Comparison of ENCODE assay signal across 8 cellular contexts in the genomic region with DNA sequence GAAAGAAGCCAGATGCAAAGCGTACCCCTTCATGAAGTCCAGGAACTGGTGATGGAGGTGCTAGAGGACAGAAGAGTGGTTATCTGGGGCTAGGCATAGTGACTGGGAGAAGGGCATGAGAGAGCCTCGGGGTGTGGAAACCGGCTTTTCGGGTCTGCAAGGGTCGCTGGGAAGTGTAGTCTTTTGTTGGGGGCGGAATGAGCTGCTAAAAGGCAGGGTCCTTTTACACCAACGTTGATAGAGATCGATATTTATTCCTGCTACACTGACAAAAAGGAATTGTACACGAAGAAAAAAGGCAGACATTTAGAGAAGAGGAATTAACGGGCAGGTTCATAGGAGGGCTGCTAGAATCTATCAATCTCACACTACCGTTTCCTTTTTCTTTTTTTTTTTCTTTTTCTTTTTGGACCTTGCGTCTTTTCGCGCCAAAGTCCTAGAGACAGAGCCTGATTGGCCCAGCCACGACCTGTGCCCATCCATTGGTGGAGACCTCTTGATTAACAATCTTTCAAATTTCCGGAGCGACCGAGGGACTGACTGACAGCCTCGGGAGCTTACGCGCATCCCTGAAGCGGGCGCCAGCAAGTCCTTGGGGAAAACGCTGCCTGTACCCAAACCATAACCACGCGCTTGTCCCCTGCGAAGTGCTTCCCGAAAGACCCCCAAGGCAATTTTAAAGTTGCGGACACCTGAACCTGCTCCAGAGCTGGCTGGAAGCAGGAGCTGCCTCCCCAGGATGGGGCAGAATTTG. TPM values are rescaled to one million over a fixed set of nuclear protein-coding genes. Genes with fewer than 3 reads are reported as not detected.
A peak's percentile ranks its signal among the peaks of the same experiment; 100 is the strongest.
DNase-seq lines count a peak whose midpoint lies in the region; ATAC-seq and TF ChIP-seq lines count a peak whose summit lies in the region.

No MANE protein-coding gene starts in this region.

- H3F3A ChIP-seq in PC-9 (ENCODE audit: insufficient read depth, low read depth) = no peaks in the 10 kb centered on the region

- no peaks in the 10 kb centered on the region for H3K9me2 ChIP-seq in PC-9 (ENCODE audit: insufficient read depth)

- no peaks in the 10 kb centered on the region for H3K9me3 Mint-ChIP-seq in IgD-negative memory B cell
- no peaks in the 10 kb centered on the region for H3K9me3 Mint-ChIP-seq in activated T-cell treated with anti-CD3 and anti-CD28 coated beads, Interleukin-2, amount 50 U/mL, for 24 hours
- H3K9me3 Mint-ChIP-seq in natural killer cell treated with Interleukin-12 subunit alpha and Interleukin-12 subunit beta and Interleukin-15 and Interleukin-18, amount 100 ng/mL, for 72 hours = no peaks in the 10 kb centered on the region
- no peaks in the 10 kb centered on the region for H3K9me3 Mint-ChIP-seq in stimulated activated naive CD8-positive, alpha-beta T cell treated with anti-CD3 and anti-CD28 coated beads, Interleukin-15, amount 100 ng/mL, for 72 hours

- POLR2A ChIA-PET in PC-9 (lab: Charles Lee; ENCODE audit: unreplicated experiment) = interaction anchor here (0.6 to 1.3 kb wide), 4 partner anchors 13 to 411 kb away, joined by 3 to 24 read pairs (median 5); a partner anchor contains a TSS

- peaks cover 9 to 12% (median 11%) of the 10 kb centered on the region in 3 donors for H3K4me1 Mint-ChIP-seq in IgD-negative memory B cell
- H3K4me1 Mint-ChIP-seq in activated T-cell treated with anti-CD3 and anti-CD28 coated beads, Interleukin-2, amount 50 U/mL, for 24 hours (ENCODE audit: low read depth) = peaks cover 14% of the 10 kb centered on the region
- peaks cover 16 to 23% of the 10 kb centered on the region in 2 donors for H3K4me1 Mint-ChIP-seq in natural killer cell treated with Interleukin-12 subunit alpha and Interleukin-12 subunit beta and Interleukin-15 and Interleukin-18, amount 100 ng/mL, for 72 hours (ENCODE audit: low read depth in 2 of 2)
- H3K4me1 Mint-ChIP-seq in stimulated activated naive CD8-positive, alpha-beta T cell treated with anti-CD3 and anti-CD28 coated beads, Interleukin-15, amount 100 ng/mL, for 72 hours = peaks cover 24% of the 10 kb centered on the region

- ATAC-seq in GM21619 (IDR thresholded peaks at IDR 0.05; ENCODE audit: unreplicated experiment) = peak; percentile 96
- ATAC-seq in natural killer cell treated with Interleukin-12 subunit alpha and Interleukin-12 subunit beta and Interleukin-15 and Interleukin-18, amount 100 ng/mL, for 72 hours = peak; percentile 97 to 99
- peak; percentile 99 for ATAC-seq in stimulated activated naive CD8-positive, alpha-beta T cell treated with anti-CD3 and anti-CD28 coated beads, Interleukin-15, amount 100 ng/mL, for 72 hours

- peak; percentile 62 for DNase-seq in DMS53 treated with DMSO at 0.1 percent for 48 hours (lab: John Stamatoyannopoulos, UW; ENCODE audit: unreplicated experiment)
- DNase-seq in PC-9 = peak; percentile 78 to 81
- peak; percentile 75 for DNase-seq in activated T-cell treated with anti-CD3 and anti-CD28 coated beads, Interleukin-2, amount 50 U/mL, for 24 hours
- peak; percentile 69 to 70 for DNase-seq in fibroblast of lung (ENCODE audit: low read depth in 2 of 2)
- DNase-seq in natural killer cell treated with Interleukin-12 subunit alpha and Interleukin-12 subunit beta and Interleukin-15 and Interleukin-18, amount 100 ng/mL, for 72 hours (ENCODE audit: low spot score) = peak; percentile 75
- DNase-seq in stimulated activated naive CD8-positive, alpha-beta T cell treated with anti-CD3 and anti-CD28 coated beads, Interleukin-15, amount 100 ng/mL, for 72 hours = peak; percentile 74 to 84

- H3K27ac ChIP-seq in PC-9 (no peak overlapping the region), fibroblast of lung (ENCODE audit: insufficient read depth, low read length) (peak overlapping the region; percentile 56)

- TF ChIP-seq CTCF in PC-9 (conservative IDR thresholded peaks at IDR 0.05) = no peak
- no peak for TF ChIP-seq CTCF in fibroblast of lung (conservative IDR thresholded peaks at IDR 0.05 in 1 of 2, IDR thresholded peaks at IDR 0.05 in 1 of 2; ENCODE audit: low read depth in 1 of 2, low read length in 2 of 2)

- H3K36me3 ChIP-seq in PC-9 (ENCODE audit: low read depth) (no peaks in the 10 kb centered on the region), fibroblast of lung (ENCODE audit: control insufficient read depth, insufficient read depth, low read length) (no peaks in the 10 kb centered on the region)

- H3K4me2 ChIP-seq in PC-9 = peak overlapping the region; percentile 97
- H3K4me2 ChIP-seq in fibroblast of lung (ENCODE audit: extremely low read depth, insufficient read depth, low read length) = peak overlapping the region; percentile 99

- H4K20me1 ChIP-seq in PC-9 (ENCODE audit: insufficient read depth) (no peaks in the 10 kb centered on the region), fibroblast of lung (ENCODE audit: control insufficient read depth, extremely low read depth, insufficient read depth, low read length) (no peaks in the 10 kb centered on the region)

- intact Hi-C loops in PC-9 (cut with micrococcal nuclease; ENCODE audit: unreplicated experiment) = loop anchor here (1.0 to 10.0 kb wide), 2 partner anchors 59 to 164 kb away; no protein-coding TSS in a partner anchor

- H2AFZ ChIP-seq in PC-9 = peak overlapping the region; percentile 90
- H2AFZ ChIP-seq in fibroblast of lung (ENCODE audit: low read length) = peak overlapping the region; percentile 94

- H3K4me3 Mint-ChIP-seq in IgD-negative memory B cell = peak overlapping the region; percentile 90 to 98 (median 94)
- H3K4me3 Mint-ChIP-seq in activated T-cell treated with anti-CD3 and anti-CD28 coated beads, Interleukin-2, amount 50 U/mL, for 24 hours = peak overlapping the region; percentile 91
- peak overlapping the region; percentile 89 for H3K4me3 Mint-ChIP-seq in natural killer cell treated with Interleukin-12 subunit alpha and Interleukin-12 subunit beta and Interleukin-15 and Interleukin-18, amount 100 ng/mL, for 72 hours
- peak overlapping the region; percentile 81 to 92 for H3K4me3 Mint-ChIP-seq in stimulated activated naive CD8-positive, alpha-beta T cell treated with anti-CD3 and anti-CD28 coated beads, Interleukin-15, amount 100 ng/mL, for 72 hours

- H3K9me3 ChIP-seq in PC-9 (ENCODE audit: insufficient read depth, low read depth) (no peaks in the 10 kb centered on the region), fibroblast of lung (ENCODE audit: control insufficient read depth, insufficient read depth, low read depth, low read length) (no peaks in the 10 kb centered on the region)

- no peak overlapping the region for H3K9ac ChIP-seq in fibroblast of lung (ENCODE audit: insufficient read depth, low read length)

- H3K27me3 ChIP-seq in PC-9 (ENCODE audit: insufficient read depth, low read depth) (no peaks in the 10 kb centered on the region), fibroblast of lung (ENCODE audit: control insufficient read depth, insufficient read depth, low read length) (peaks cover 2% of the 10 kb centered on the region)

- H3K27ac Mint-ChIP-seq in IgD-negative memory B cell = peak overlapping the region; percentile 30 to 58 (median 42)
- H3K27ac Mint-ChIP-seq in activated T-cell treated with anti-CD3 and anti-CD28 coated beads, Interleukin-2, amount 50 U/mL, for 24 hours = peak overlapping the region; percentile 95
- peak overlapping the region; percentile 78 to 81 for H3K27ac Mint-ChIP-seq in natural killer cell treated with Interleukin-12 subunit alpha and Interleukin-12 subunit beta and Interleukin-15 and Interleukin-18, amount 100 ng/mL, for 72 hours
- H3K27ac Mint-ChIP-seq in stimulated activated naive CD8-positive, alpha-beta T cell treated with anti-CD3 and anti-CD28 coated beads, Interleukin-15, amount 100 ng/mL, for 72 hours = peak overlapping the region; percentile 99 to 100

- BruUV-seq in PC-9 (replicated peaks; lab: Mats Ljungman, UMichigan) = no TSS peak

- CTCF ChIA-PET in PC-9 (lab: Charles Lee) = interaction anchor here (0.7 to 1.3 kb wide), 4 partner anchors 56 to 847 kb away, joined by 3 to 8 read pairs (median 6); a partner anchor contains a TSS

- no peaks in the 10 kb centered on the region for H3K36me3 Mint-ChIP-seq in IgD-negative memory B cell
- H3K36me3 Mint-ChIP-seq in activated T-cell treated with anti-CD3 and anti-CD28 coated beads, Interleukin-2, amount 50 U/mL, for 24 hours (ENCODE audit: low read depth) = peaks cover 4% of the 10 kb centered on the region
- H3K36me3 Mint-ChIP-seq in natural killer cell treated with Interleukin-12 subunit alpha and Interleukin-12 subunit beta and Interleukin-15 and Interleukin-18, amount 100 ng/mL, for 72 hours = no peaks in the 10 kb centered on the region

- H3K79me2 ChIP-seq in PC-9 (ENCODE audit: low read depth) (no peaks in the 10 kb centered on the region), fibroblast of lung (ENCODE audit: control insufficient read depth, insufficient read depth, low read length) (no peaks in the 10 kb centered on the region)

- peak overlapping the region; percentile 80 for H3K4me3 ChIP-seq in PC-9
- H3K4me3 ChIP-seq in fibroblast of lung (replicated peaks in 1 of 4; ENCODE audit: control extremely low read depth in 1 of 4, insufficient read depth in 1 of 4, low read depth in 3 of 4, low read length in 4 of 4) = peak overlapping the region; percentile 72 to 93 (median 84)

- H3K4me1 ChIP-seq in PC-9 (replicated peaks; ENCODE audit: insufficient read depth) (peaks cover 7% of the 10 kb centered on the region; the same call in 1 of the 2 replicates), fibroblast of lung (ENCODE audit: control insufficient read depth, extremely low read depth, insufficient read depth, low read length) (peaks cover 2% of the 10 kb centered on the region)

- H3K27me3 Mint-ChIP-seq in IgD-negative memory B cell = no peaks in the 10 kb centered on the region
- H3K27me3 Mint-ChIP-seq in activated T-cell treated with anti-CD3 and anti-CD28 coated beads, Interleukin-2, amount 50 U/mL, for 24 hours = no peaks in the 10 kb centered on the region
- H3K27me3 Mint-ChIP-seq in natural killer cell treated with Interleukin-12 subunit alpha and Interleukin-12 subunit beta and Interleukin-15 and Interleukin-18, amount 100 ng/mL, for 72 hours = peaks cover 0 to 7% of the 10 kb centered on the region in 2 donors
- no peaks in the 10 kb centered on the region for H3K27me3 Mint-ChIP-seq in stimulated activated naive CD8-positive, alpha-beta T cell treated with anti-CD3 and anti-CD28 coated beads, Interleukin-15, amount 100 ng/mL, for 72 hours

RNA-seq across cellular contexts. Expression of a gene that starts 27.7 kb away (rescaled TPM):
- polyA plus RNA-seq in IgD-negative memory B cell (13.3 TPM), fibroblast of lung (15.7 and 21.5 TPM in 2 replicates)
- total RNA-seq in PC-9 (2021) (27.9 and 30.1 TPM in 2 replicates), fibroblast of lung (7.7 and 15.5 TPM in 2 replicates)
- 20.7 and 24.7 TPM in 2 replicates for polyA plus RNA-seq in fibroblast of lung (2012)
- 27.5 and 71.1 TPM in 2 replicates for polyA minus RNA-seq in fibroblast of lung (ENCODE audit: low replicate concordance)
- total RNA-seq in natural killer cell treated with Interleukin-12 subunit alpha and Interleukin-12 subunit beta and Interleukin-15 and Interleukin-18, amount 100 ng/mL, for 72 hours = 10 to 100 TPM; 22.2 to 23.8 TPM

RNA-seq across cellular contexts. Expression of a gene that starts 56.3 kb away (rescaled TPM):
- 43.2 TPM for polyA plus RNA-seq in IgD-negative memory B cell
- total RNA-seq in PC-9 (2021) = 291 and 296 TPM in 2 replicates
- total RNA-seq in fibroblast of lung = 178 and 235 TPM in 2 replicates
- 235 and 314 TPM in 2 replicates for polyA plus RNA-seq in fibroblast of lung
- 106 and 125 TPM in 2 replicates for polyA plus RNA-seq in fibroblast of lung (2012)
- 1,152 and 1,309 TPM in 2 replicates for polyA minus RNA-seq in fibroblast of lung (ENCODE audit: low replicate concordance)
- total RNA-seq in natural killer cell treated with Interleukin-12 subunit alpha and Interleukin-12 subunit beta and Interleukin-15 and Interleukin-18, amount 100 ng/mL, for 72 hours = 100 to 1,000 TPM; 102 to 179 TPM

Comparison
In these comparisons a context has a peak if more than half of its experiments do, and no peak if none do; other contexts are left out.
1. H3K27ac Mint-ChIP-seq: peak in every context shown above with its lines; median percentile 100 in stimulated activated naive CD8-positive, alpha-beta T cell treated with anti-CD3 and anti-CD28 coated beads, Interleukin-15, amount 100 ng/mL, for 72 hours; 95 in activated T-cell treated with anti-CD3 and anti-CD28 coated beads, Interleukin-2, amount 50 U/mL, for 24 hours; 80 in natural killer cell treated with Interleukin-12 subunit alpha and Interleukin-12 subunit beta and Interleukin-15 and Interleukin-18, amount 100 ng/mL, for 72 hours; 42 in IgD-negative memory B cell.